In genomic region chr13:43132911-43133310, GRCh38 we compare ENCODE assay signal across 18 cellular contexts.
A peak's percentile ranks its signal among the peaks of the same experiment; 100 is the strongest.
DNase-seq lines count a peak whose midpoint lies in the region; ATAC-seq and TF ChIP-seq lines count a peak whose summit lies in the region.
"Had no signal": no experiment of that assay in that cellular context is flagged by ENCODE, and none has a peak within 500 bp of the region (broad histone marks: within the 10 kb centered on the region; RNA-seq: fewer than 3 reads in every experiment).

No MANE protein-coding gene starts in this region.

- H3K9me3 ChIP-seq in psoas muscle, result no peaks in the 10 kb centered on the region
- H3K9me3 ChIP-seq: esophagus squamous epithelium, right atrium auricular region had no signal

- H3K4me2 ChIP-seq in mesendoderm (ENCODE audit: low read length), result no peak overlapping the region

- peak overlapping the region; percentile 24 for H2AK5ac ChIP-seq in mesendoderm (ENCODE audit: low read length)

- no peak overlapping the region for H3K4ac ChIP-seq in mesendoderm (ENCODE audit: low read depth, low read length)

- no peak for ATAC-seq in activated CD8-positive, alpha-beta T cell treated with anti-CD3 and anti-CD28 coated beads for 36 hours
- ATAC-seq in psoas muscle, result no peak

- TF ChIP-seq CTCF in activated CD8-positive, alpha-beta T cell treated with anti-CD3 and anti-CD28 coated beads for 36 hours (IDR thresholded peaks at IDR 0.05), result no peak
- TF ChIP-seq CTCF in psoas muscle (IDR thresholded peaks at IDR 0.05), result no peak

- H3K4me3 ChIP-seq in mesendoderm (ENCODE audit: low read length) (no peak overlapping the region), psoas muscle (no peak overlapping the region)
- H3K4me3 ChIP-seq: esophagus squamous epithelium, right atrium auricular region had no signal

- POLR2A ChIA-PET in activated CD8-positive, alpha-beta T cell treated with anti-CD3 and anti-CD28 coated beads for 36 hours (lab: Charles Lee), result no interaction called here

- no peak overlapping the region for H3K23ac ChIP-seq in mesendoderm (ENCODE audit: low read length)

- peak overlapping the region; percentile 18 for H2BK120ac ChIP-seq in mesendoderm (ENCODE audit: low read depth, low read length)

- no peaks in the 10 kb centered on the region for H3K27me3 ChIP-seq in mesendoderm (ENCODE audit: insufficient read depth, low read length, poor library complexity)
- H3K27me3 ChIP-seq in psoas muscle (ENCODE audit: insufficient read depth in 3 of 3, low read length in 2 of 3), result no peaks in the 10 kb centered on the region
- H3K27me3 ChIP-seq: esophagus squamous epithelium, right atrium auricular region had no signal

- no peaks in the 10 kb centered on the region for H3K79me2 ChIP-seq in mesendoderm (ENCODE audit: control insufficient read depth, insufficient read depth, low read length)

- no peaks in the 10 kb centered on the region for H3K79me1 ChIP-seq in mesendoderm (ENCODE audit: low read length)

- no peak overlapping the region for H2BK15ac ChIP-seq in mesendoderm (replicated peaks; ENCODE audit: low read depth)

- no peak overlapping the region for H3K9ac ChIP-seq in mesendoderm (ENCODE audit: low read length)

- H3K36me3 Mint-ChIP-seq in activated CD8-positive, alpha-beta T cell treated with anti-CD3 and anti-CD28 coated beads for 36 hours (ENCODE audit: low read depth), result no peaks in the 10 kb centered on the region
- H3K36me3 Mint-ChIP-seq: brain had no signal

- H4K5ac ChIP-seq in mesendoderm (ENCODE audit: low read length), result no peak overlapping the region

- intact Hi-C loops in activated CD8-positive, alpha-beta T cell treated with anti-CD3 and anti-CD28 coated beads for 36 hours (cut with micrococcal nuclease), result no loop called here
- intact Hi-C loops in psoas muscle (cut with DNase I), result no loop called here

- no CpG with 5 or more reads among the region's 5 CpGs for whole genome bisulfite sequencing in mesendoderm (ENCODE audit: extremely low coverage, insufficient coverage, low lambda C conversion rate)
- 50 to 60% (median 52%) methylated on average over 5 of the region's 5 CpGs for WGBS in psoas muscle, 3 donors

- no peak overlapping the region for H3K18ac ChIP-seq in mesendoderm (ENCODE audit: low read length)

- H3K4me3 Mint-ChIP-seq in activated CD8-positive, alpha-beta T cell treated with anti-CD3 and anti-CD28 coated beads for 36 hours, result no peak overlapping the region
- H3K4me3 Mint-ChIP-seq: activated naive CD8-positive, alpha-beta T cell treated with anti-CD3 and anti-CD28 coated beads, Interleukin-2, amount 50 U/mL, for 24 hours had no signal

- H3K56ac ChIP-seq in mesendoderm (ENCODE audit: low read length), result peak overlapping the region; percentile 35

- H3K36me3 ChIP-seq in mesendoderm (ENCODE audit: control insufficient read depth, insufficient read depth, low read length), result no peaks in the 10 kb centered on the region
- no peaks in the 10 kb centered on the region for H3K36me3 ChIP-seq in psoas muscle (ENCODE audit: insufficient read depth in 1 of 2, low read depth in 1 of 2)
- H3K36me3 ChIP-seq: esophagus squamous epithelium, right atrium auricular region had no signal

- H3K9me3 Mint-ChIP-seq in activated CD8-positive, alpha-beta T cell treated with anti-CD3 and anti-CD28 coated beads for 36 hours, result no peaks in the 10 kb centered on the region
- H3K9me3 Mint-ChIP-seq: activated naive CD8-positive, alpha-beta T cell treated with anti-CD3 and anti-CD28 coated beads, Interleukin-2, amount 50 U/mL, for 24 hours had no signal

- DNase-seq in DMS 273 (lab: John Stamatoyannopoulos, UW; ENCODE audit: unreplicated experiment) (peak; percentile 49), DMS 273 treated with DMSO at 0.1 percent for 48 hours (lab: John Stamatoyannopoulos, UW) (no peak), NCI-H1092 (lab: John Stamatoyannopoulos, UW) (peak; percentile 65), NCI-H526 (lab: John Stamatoyannopoulos, UW) (peak; percentile 87 to 94), mesendoderm (no peak), SIG-M5 (lab: John Stamatoyannopoulos, UW) (no peak), psoas muscle (no peak)
- no peak for DNase-seq in activated CD8-positive, alpha-beta T cell treated with anti-CD3 and anti-CD28 coated beads for 36 hours
- DNase-seq: activated CD4-positive, alpha-beta T cell treated with anti-CD3 and anti-CD28 coated beads for 48 hours; activated CD8-positive, alpha-beta memory T cell treated with anti-CD3 and anti-CD28 coated beads, Interleukin-2, amount 50 U/mL, for 4 hours; activated naive CD8-positive, alpha-beta T cell treated with anti-CD3 and anti-CD28 coated beads, Interleukin-2, amount 50 U/mL, for 24 hours; AML-193; esophagus squamous epithelium; stimulated activated CD8-positive, alpha-beta memory T cell treated with anti-CD3 and anti-CD28 coated beads, Interleukin-4, amount 100 ng/mL, for 48 hours had no signal

- peaks cover 7% of the 10 kb centered on the region for H3K27me3 Mint-ChIP-seq in activated CD8-positive, alpha-beta T cell treated with anti-CD3 and anti-CD28 coated beads for 36 hours

- no peak overlapping the region for H2BK5ac ChIP-seq in mesendoderm (ENCODE audit: low read length)

- CTCF ChIA-PET in activated CD8-positive, alpha-beta T cell treated with anti-CD3 and anti-CD28 coated beads for 36 hours (lab: Charles Lee), result interaction anchor here (1.2 kb wide), 2 partner anchors 161 to 163 kb away, joined by 3 read pairs; no protein-coding TSS in a partner anchor

- no peak overlapping the region for H3K27ac ChIP-seq in mesendoderm (ENCODE audit: low read depth, low read length)
- H3K27ac ChIP-seq in psoas muscle, result no peak overlapping the region
- H3K27ac ChIP-seq: 22Rv1, esophagus squamous epithelium, HL-60, right atrium auricular region had no signal

- no peak overlapping the region for H3K27ac Mint-ChIP-seq in activated CD8-positive, alpha-beta T cell treated with anti-CD3 and anti-CD28 coated beads for 36 hours
- H3K27ac Mint-ChIP-seq: activated naive CD8-positive, alpha-beta T cell treated with anti-CD3 and anti-CD28 coated beads, Interleukin-2, amount 50 U/mL, for 24 hours had no signal

- peaks cover 5% of the 10 kb centered on the region for H3K4me1 Mint-ChIP-seq in activated CD8-positive, alpha-beta T cell treated with anti-CD3 and anti-CD28 coated beads for 36 hours (ENCODE audit: low read depth)

- no peak overlapping the region for H4K8ac ChIP-seq in mesendoderm (ENCODE audit: low read depth, low read length)

- H3K4me1 ChIP-seq in mesendoderm (ENCODE audit: control insufficient read depth, low read depth, low read length), result peaks cover 11% of the 10 kb centered on the region
- H3K4me1 ChIP-seq in psoas muscle, result no peaks in the 10 kb centered on the region
- H3K4me1 ChIP-seq: esophagus squamous epithelium had no signal

Comparison
In these comparisons a context has a peak if more than half of its experiments do, and no peak if none do; other contexts are left out.
1. DNase-seq: peak in DMS 273 (single experiment), NCI-H1092 (single experiment) and NCI-H526 (2 of 2); none in DMS 273 treated with DMSO at 0.1 percent for 48 hours (single experiment), mesendoderm (single experiment), SIG-M5 (single experiment), activated CD8-positive, alpha-beta T cell treated with anti-CD3 and anti-CD28 coated beads for 36 hours (single experiment) and psoas muscle (0 of 2).